In genomic region chr4:17574206-17574605, GRCh38 we compare ENCODE assay signal across 28 cellular contexts. TPM values are rescaled to one million over a fixed set of nuclear protein-coding genes. Genes with fewer than 3 reads are reported as not detected.
"Had no signal": no experiment of that assay in that cellular context is flagged by ENCODE, and none has a peak within 500 bp of the region (broad histone marks: within the 10 kb centered on the region; RNA-seq: fewer than 3 reads in every experiment).

No MANE protein-coding gene starts in this region.

- H3K4me3 Mint-ChIP-seq: activated CD4-positive, alpha-beta memory T cell treated with anti-CD3 and anti-CD28 coated beads for 36 hours; activated CD4-positive, alpha-beta T cell treated with anti-CD3 and anti-CD28 coated beads, Interleukin-2, amount 10 ng/mL, durations not matched to agents 24 days and 14 days; activated naive CD4-positive, alpha-beta T cell treated with anti-CD3 and anti-CD28 coated beads, Interleukin-2, amount 50 U/mL, for 24 hours; activated T-helper 1 cell treated with anti-CD3 and anti-CD28 coated beads, Interleukin-12 subunit alpha, Interleukin-12 subunit beta, Interleukin-2, Interleukin-4 antibody, amounts not matched to agents 30 ng/mL and 10 ng/mL and 1 ng/mL, durations not matched to agents 14 hours and 24 hours and 36 hours; T-cell had no signal

- H3K36me3 ChIP-seq: adrenal gland had no signal

- H3K27ac ChIP-seq: adrenal gland, KMS-11, SK-N-MC, VCaP had no signal

- H3K4me3 ChIP-seq: adrenal gland, SK-N-MC had no signal

- H3K9ac ChIP-seq: KMS-11 had no signal

- H3K27me3 ChIP-seq: adrenal gland had no signal

- H3K27ac Mint-ChIP-seq: activated CD4-positive, alpha-beta memory T cell treated with anti-CD3 and anti-CD28 coated beads for 36 hours; activated CD4-positive, alpha-beta T cell treated with anti-CD3 and anti-CD28 coated beads, Interleukin-2, amount 10 ng/mL, durations not matched to agents 24 days and 14 days; activated naive CD4-positive, alpha-beta T cell treated with anti-CD3 and anti-CD28 coated beads, Interleukin-2, amount 50 U/mL, for 24 hours; activated T-helper 1 cell treated with anti-CD3 and anti-CD28 coated beads, Interleukin-12 subunit alpha, Interleukin-12 subunit beta, Interleukin-2, Interleukin-4 antibody, amounts not matched to agents 30 ng/mL and 10 ng/mL and 1 ng/mL, durations not matched to agents 14 hours and 24 hours and 36 hours; T-cell had no signal

- ATAC-seq: Panc1, Right ventricle myocardium inferior, T-cell had no signal

- H3K27me3 Mint-ChIP-seq: activated CD4-positive, alpha-beta memory T cell treated with anti-CD3 and anti-CD28 coated beads for 36 hours; activated CD4-positive, alpha-beta T cell treated with anti-CD3 and anti-CD28 coated beads, Interleukin-2, amount 10 ng/mL, durations not matched to agents 24 days and 14 days; activated naive CD4-positive, alpha-beta T cell treated with anti-CD3 and anti-CD28 coated beads, Interleukin-2, amount 50 U/mL, for 24 hours; T-cell had no signal

- H3K4me2 ChIP-seq: KMS-11 had no signal

- H3K9me3 Mint-ChIP-seq: activated CD4-positive, alpha-beta memory T cell treated with anti-CD3 and anti-CD28 coated beads for 36 hours; activated CD4-positive, alpha-beta T cell treated with anti-CD3 and anti-CD28 coated beads, Interleukin-2, amount 10 ng/mL, durations not matched to agents 24 days and 14 days; activated naive CD4-positive, alpha-beta T cell treated with anti-CD3 and anti-CD28 coated beads, Interleukin-2, amount 50 U/mL, for 24 hours; activated T-helper 1 cell treated with anti-CD3 and anti-CD28 coated beads, Interleukin-12 subunit alpha, Interleukin-12 subunit beta, Interleukin-2, Interleukin-4 antibody, amounts not matched to agents 30 ng/mL and 10 ng/mL and 1 ng/mL, durations not matched to agents 14 hours and 24 hours and 36 hours; T-cell had no signal

- H3K9me3 ChIP-seq: adrenal gland had no signal

- DNase-seq: activated CD4-positive, alpha-beta memory T cell treated with anti-CD3 and anti-CD28 coated beads for 36 hours; activated CD4-positive, alpha-beta T cell treated with anti-CD3 and anti-CD28 coated beads, Interleukin-2, amount 10 ng/mL, durations not matched to agents 24 days and 14 days; activated CD8-positive, alpha-beta memory T cell treated with anti-CD3 and anti-CD28 coated beads, Interleukin-2, amount 50 U/mL, for 4 hours; activated effector memory CD4-positive, alpha-beta T cell treated with Interleukin-2 at 50 U/mL for 16 hours; activated naive CD4-positive, alpha-beta T cell; adrenal gland; anterior cingulate cortex; NCI-H1092; NCI-H1417; NCI-H1930; NCI-H2171; NCI-H226; NCI-H526; NCI-H82; RPMI8226; T-cell had no signal

RNA-seq across cellular contexts. Expression of gene CLRN2, which starts 59.2 kb away (rescaled TPM):
- total RNA-seq: activated CD4-positive, alpha-beta memory T cell treated with anti-CD3 and anti-CD28 coated beads for 36 hours; activated CD4-positive, alpha-beta T cell treated with anti-CD3 and anti-CD28 coated beads, Interleukin-2, amount 10 ng/mL, durations not matched to agents 24 days and 14 days; activated T-helper 1 cell treated with anti-CD3 and anti-CD28 coated beads, Interleukin-12 subunit alpha, Interleukin-12 subunit beta, Interleukin-2, Interleukin-4 antibody, amounts not matched to agents 30 ng/mL and 10 ng/mL and 1 ng/mL, durations not matched to agents 14 hours and 24 hours and 36 hours; adrenal gland; cardiac septum; MCF 10A; NCI-H460; OCI-LY7; Right ventricle myocardium inferior; T-cell; T-helper 2 cell treated with Interferon-gamma antibody and Interleukin-4, amounts not matched to agents 100 ng/mL and 5 ng/mL, for 36 hours had no signal
- polyA plus RNA-seq: adrenal gland had no signal
